In the genomic region with DNA sequence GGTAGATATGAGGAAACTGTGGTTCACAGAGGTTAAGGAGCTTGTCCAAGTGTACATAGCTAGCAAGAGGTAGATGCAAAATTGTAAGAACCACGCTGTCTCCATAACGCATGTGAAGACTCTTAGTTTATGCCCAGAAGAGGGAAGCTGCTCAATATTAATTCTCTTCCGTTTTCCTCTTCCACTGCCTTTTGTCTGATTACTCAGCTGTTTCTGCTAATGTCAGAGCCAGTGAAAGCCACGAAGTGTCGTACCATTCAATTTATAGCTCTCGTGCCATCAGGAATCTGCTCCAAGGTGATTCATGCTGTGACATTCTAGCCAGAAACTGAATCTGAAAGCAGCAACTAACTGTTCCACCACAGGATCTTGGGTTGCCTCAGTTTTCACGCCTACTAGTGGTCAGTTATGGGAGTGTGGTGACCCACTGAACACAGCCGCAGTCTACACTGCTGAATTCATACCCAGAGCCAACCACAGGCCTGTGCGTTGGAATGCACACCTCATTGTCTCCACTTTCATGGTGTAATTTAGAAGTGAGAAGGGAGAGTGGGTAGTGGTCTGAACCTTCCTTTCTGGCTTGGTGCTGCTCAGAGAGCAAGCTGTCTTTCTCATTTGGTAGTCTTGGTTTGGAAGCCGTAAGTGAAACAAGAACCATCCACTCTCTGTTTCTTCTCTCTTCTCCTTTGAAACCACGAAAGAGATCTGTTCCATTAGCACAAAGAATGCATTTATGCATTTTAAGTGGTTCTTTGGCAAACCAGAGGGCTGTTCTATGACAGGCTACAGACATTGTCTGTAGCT, we compare ENCODE assay signal across 8 cellular contexts.
DNase-seq lines count a peak whose midpoint lies in the region; ATAC-seq, FAIRE-seq and TF ChIP-seq lines count a peak whose summit lies in the region.

No MANE protein-coding gene starts in this region.

- CTCF ChIA-PET in A549 (lab: Yijun Ruan, JAX) = interaction anchor here (0.7 to 2.5 kb wide), 32 partner anchors 9 to 221 kb away, joined by 3 to 21 read pairs (median 4); partner anchors contain the start of gene BBS10

- TF ChIP-seq CTCF in A549 (IDR thresholded peaks at IDR 0.05) = peak; percentile 75
- peak; percentile 37 to 46 for TF ChIP-seq CTCF in tibial artery (IDR thresholded peaks at IDR 0.05)

- no peak overlapping the region for H3K18ac ChIP-seq in neuronal stem cell (ENCODE audit: low read length)

- no peaks in the 10 kb centered on the region for H3K79me1 ChIP-seq in neuronal stem cell (ENCODE audit: low read depth, low read length)

- no peak overlapping the region for H3K14ac ChIP-seq in neuronal stem cell (ENCODE audit: low read length)

- H2BK120ac ChIP-seq in neuronal stem cell (ENCODE audit: low read depth, low read length) = no peak overlapping the region

- peak overlapping the region; percentile 54 for H3K4me2 ChIP-seq in A549
- H3K4me2 ChIP-seq in neuronal stem cell (ENCODE audit: insufficient read depth, low read length, poor library complexity, severe bottlenecking) = no peak overlapping the region

- WGBS in A549 (ENCODE audit: missing lambda C conversion rate) = 32% methylated on average over 11 of the region's 11 CpGs
- WGBS in neuronal stem cell (ENCODE audit: extremely low coverage in 2 of 2, insufficient read length in 2 of 2, insufficient replicate concordance in 1 of 2), 2 donors = no CpG with 5 or more reads among the region's 11 CpGs

- no peak overlapping the region for H3K23ac ChIP-seq in neuronal stem cell (ENCODE audit: low read depth, low read length, poor library complexity)

- H2BK15ac ChIP-seq in neuronal stem cell (ENCODE audit: low read length) = no peak overlapping the region

- no peak overlapping the region for H4K91ac ChIP-seq in neuronal stem cell (ENCODE audit: low read depth, low read length, poor library complexity)

- intact Hi-C loops in tibial artery (cut with DNase I; ENCODE audit: low total_unique reads) = no loop called here

- H3K9ac ChIP-seq in neuronal stem cell (ENCODE audit: low read depth, low read length, poor library complexity) = no peak overlapping the region

- no peak overlapping the region for H4K8ac ChIP-seq in neuronal stem cell (ENCODE audit: low read depth, low read length)

- H3K4ac ChIP-seq in neuronal stem cell (ENCODE audit: low read length) = no peak overlapping the region

- peak overlapping the region; percentile 72 for H2AFZ ChIP-seq in neuronal stem cell (ENCODE audit: low read length)

- DNase-seq in A549 (ENCODE audit: low read depth in 1 of 2, low spot score in 1 of 2) (peak; percentile 75 to 80), NOMO-1 treated with dmso at 0.1 percent for 144 hours (lab: John Stamatoyannopoulos, UW; ENCODE audit: unreplicated experiment) (peak; percentile 78), activated T-cell treated with anti-CD3 and anti-CD28 coated beads for 1 hour (ENCODE audit: low read depth) (peak; percentile 17), fibroblast of peridontal ligament (ENCODE audit: extremely low read depth) (peak; percentile 79), neuronal stem cell (ENCODE audit: low spot score) (peak; percentile 31), tibial artery (peak in 1 of 2 donors; percentile 21)

- H3K27me3 ChIP-seq in neuronal stem cell (ENCODE audit: control insufficient read depth in 3 of 3, insufficient read depth in 3 of 3, low read depth in 1 of 3, low read length in 3 of 3) (no peaks in the 10 kb centered on the region), tibial artery (no peaks in the 10 kb centered on the region)

- H3K9me3 ChIP-seq in A549 (no peaks in the 10 kb centered on the region), neuronal stem cell (replicated peaks in 1 of 2; ENCODE audit: control insufficient read depth in 2 of 2, insufficient read depth in 1 of 2, low read depth in 1 of 2, low read length in 2 of 2) (no peaks in the 10 kb centered on the region), tibial artery (no peaks in the 10 kb centered on the region)

- H3K27ac ChIP-seq in A549 (peak overlapping the region in 1 of 2 experiments; percentile 72; a peak in 3 of 6 replicates), neuronal stem cell (replicated peaks; ENCODE audit: low read length) (no peak overlapping the region), tibial artery (no peak overlapping the region)

- H3K4me3 ChIP-seq in A549 (no peak overlapping the region), neuronal stem cell (ENCODE audit: low read length in 2 of 2) (no peak overlapping the region), tibial artery (no peak overlapping the region)

- TF ChIP-seq POLR2A in A549 (IDR thresholded peaks at IDR 0.05; ENCODE audit: low read length) = no peak

- no peak overlapping the region for H2BK12ac ChIP-seq in neuronal stem cell (ENCODE audit: low read length)

- TF ChIP-seq EP300 in A549 (IDR thresholded peaks at IDR 0.05) = no peak

- peak; percentile 100 for ATAC-seq in A549
- ATAC-seq in GM18508 (IDR thresholded peaks at IDR 0.05; ENCODE audit: insufficient read depth, unreplicated experiment) = peak; percentile 97
- ATAC-seq in HG02943 (IDR thresholded peaks at IDR 0.05; ENCODE audit: low read depth, unreplicated experiment) = peak; percentile 99

- H2BK5ac ChIP-seq in neuronal stem cell (ENCODE audit: low read length) = no peak overlapping the region

- POLR2A ChIA-PET in A549 (lab: Yijun Ruan, JAX) = interaction anchor here (1.0 kb wide), 2 partner anchors 74 to 188 kb away, joined by 3 to 4 read pairs; partner anchors contain the start of gene NAP1L1

- H3K36me3 ChIP-seq in neuronal stem cell (replicated peaks in 1 of 2; ENCODE audit: control insufficient read depth in 2 of 2, insufficient read depth in 2 of 2, low read length in 2 of 2) = no peaks in the 10 kb centered on the region
- H3K36me3 ChIP-seq in tibial artery = no peaks in the 10 kb centered on the region

- H2AK5ac ChIP-seq in neuronal stem cell (ENCODE audit: low read depth, low read length) = no peak overlapping the region

- H3K4me1 ChIP-seq in A549 = no peaks in the 10 kb centered on the region
- H3K4me1 ChIP-seq in neuronal stem cell (ENCODE audit: control insufficient read depth in 2 of 2, insufficient read depth in 1 of 2, low read depth in 1 of 2, low read length in 2 of 2) = peaks cover 0 to 5% of the 10 kb centered on the region in 2 donors
- H3K4me1 ChIP-seq in tibial artery = no peaks in the 10 kb centered on the region

- peak; percentile 67 for FAIRE-seq in A549 (lab: Jason Lieb, UNC)

- TF ChIP-seq RAD21 in A549 (conservative IDR thresholded peaks at IDR 0.05 in 1 of 2, IDR thresholded peaks at IDR 0.05 in 1 of 2) = peak; percentile 76

TF ChIP-seq in A549, 52 proteins besides CTCF, POLR2A, EP300 and RAD21 (continues in another document):
- TF ChIP-seq HOXB13 (CRISPR knock-in tag; IDR thresholded peaks at IDR 0.05; ENCODE audit: low read depth) (no peak), JUNB (IDR thresholded peaks at IDR 0.05) (no peak), MAX (IDR thresholded peaks at IDR 0.05) (peak; percentile 38), SMC3 (IDR thresholded peaks at IDR 0.05) (peak; percentile 83), TFCP2L1 (CRISPR knock-in tag; IDR thresholded peaks at IDR 0.05) (no peak), TP53 (CRISPR knock-in tag; IDR thresholded peaks at IDR 0.05) (no peak), FOSL2 (IDR thresholded peaks at IDR 0.05) (no peak), FOSL2 (CRISPR knock-in tag; IDR thresholded peaks at IDR 0.05) (0 out of 2 replicates have a peak, but pooled peaks have one; percentile 29), NPAS2 (CRISPR knock-in tag; IDR thresholded peaks at IDR 0.05; ENCODE audit: borderline replicate concordance) (no peak), RARB (CRISPR knock-in tag; IDR thresholded peaks at IDR 0.05) (no peak), CBX8 (IDR thresholded peaks at IDR 0.05) (no peak), ESRRA (IDR thresholded peaks at IDR 0.05; ENCODE audit: borderline replicate concordance, low read length) (no peak), HOXA7 (CRISPR knock-in tag; IDR thresholded peaks at IDR 0.05) (no peak), RFX5 (IDR thresholded peaks at IDR 0.05) (no peak), CBX2 (IDR thresholded peaks at IDR 0.05; ENCODE audit: borderline replicate concordance, low read depth) (no peak), ZC3H11A (IDR thresholded peaks at IDR 0.05) (no peak), ZSCAN20 (CRISPR knock-in tag; IDR thresholded peaks at IDR 0.05) (no peak), ZFP36 (IDR thresholded peaks at IDR 0.05; ENCODE audit: borderline replicate concordance, partially characterized antibody) (no peak), PHF8 (IDR thresholded peaks at IDR 0.05; ENCODE audit: borderline replicate concordance, low read depth) (no peak), BCL3 (IDR thresholded peaks at IDR 0.05) (no peak), RNF2 (IDR thresholded peaks at IDR 0.05; ENCODE audit: borderline replicate concordance, low read depth) (no peak), MAFK (IDR thresholded peaks at IDR 0.05; ENCODE audit: partially characterized antibody) (peak; percentile 52)
- TF ChIP-seq, protein P1, sequence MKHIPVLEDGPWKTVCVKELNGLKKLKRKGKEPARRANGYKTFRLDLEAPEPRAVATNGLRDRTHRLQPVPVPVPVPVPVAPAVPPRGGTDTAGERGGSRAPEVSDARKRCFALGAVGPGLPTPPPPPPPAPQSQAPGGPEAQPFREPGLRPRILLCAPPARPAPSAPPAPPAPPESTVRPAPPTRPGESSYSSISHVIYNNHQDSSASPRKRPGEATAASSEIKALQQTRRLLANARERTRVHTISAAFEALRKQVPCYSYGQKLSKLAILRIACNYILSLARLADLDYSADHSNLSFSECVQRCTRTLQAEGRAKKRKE (CRISPR knock-in tag; IDR thresholded peaks at IDR 0.05; ENCODE audit: low read depth) = no peak
